23 cellular contexts compared by ENCODE assay signal in genomic region chr7:110407706-110408105, GRCh38.
DNase-seq lines count a peak whose midpoint lies in the region; ATAC-seq, FAIRE-seq and TF ChIP-seq lines count a peak whose summit lies in the region.
"Had no signal": no experiment of that assay in that cellular context is flagged by ENCODE, and none has a peak within 500 bp of the region (broad histone marks: within the 10 kb centered on the region; RNA-seq: fewer than 3 reads in every experiment).

No MANE protein-coding gene starts in this region.

- BruUV-seq in HepG2 (replicated peaks; lab: Mats Ljungman, UMichigan) = no TSS peak

- H3K36me3 ChIP-seq in HepG2 (replicated peaks in 1 of 2; ENCODE audit: control insufficient read depth in 1 of 2, insufficient read depth in 2 of 2, low read length in 2 of 2) (no peaks in the 10 kb centered on the region), right lobe of liver (no peaks in the 10 kb centered on the region), RWPE2 (ENCODE audit: low read depth) (no peaks in the 10 kb centered on the region)
- H3K36me3 ChIP-seq: BLaER1 had no signal

- no peak overlapping the region for H3K27ac ChIP-seq in HepG2 (ENCODE audit: extremely low read length, insufficient read depth, low read length)
- no peak overlapping the region for H3K27ac ChIP-seq in right lobe of liver
- H3K27ac ChIP-seq in RWPE2 (ENCODE audit: poor library complexity, severe bottlenecking) = no peak overlapping the region
- H3K27ac ChIP-seq: BLaER1, RWPE1 had no signal

- TF ChIP-seq EP300 in HepG2 (IDR thresholded peaks at IDR 0.05; ENCODE audit: low read depth in 2 of 2, low read length in 2 of 2) (no peak), HepG2 (CRISPR knock-in tag; IDR thresholded peaks at IDR 0.05; ENCODE audit: borderline replicate concordance) (no peak)

- H3K4me1 ChIP-seq in HepG2 (ENCODE audit: insufficient read depth, low read length) (no peaks in the 10 kb centered on the region), right lobe of liver (no peaks in the 10 kb centered on the region), RWPE2 (ENCODE audit: insufficient read depth, poor library complexity, severe bottlenecking) (no peaks in the 10 kb centered on the region)
- H3K4me1 ChIP-seq: BLaER1 had no signal

- in situ Hi-C loops in HepG2 (cut with HindIII; ENCODE audit: extremely low pct_ligation_motif_present, low pct_unique_long_range_greater_than_20kb) = no loop called here

- POLR2A ChIA-PET in HepG2 (lab: Yijun Ruan, JAX) = no interaction called here

- no peaks in the 10 kb centered on the region for H3K9me3 Mint-ChIP-seq in activated T-helper 2 cell treated with anti-CD3 and anti-CD28 coated beads, Interferon-gamma antibody, Interleukin-2, Interleukin-4, amounts not matched to agents 10 μg/mL and 5 μg/mL and 100 μg/mL, durations not matched to agents 14 hours and 24 hours and 36 hours

- intact Hi-C loops in HepG2 (cut with micrococcal nuclease; ENCODE audit: unreplicated experiment) (no loop called here), right lobe of liver (cut with DNase I) (no loop called here)
- intact Hi-C loops in activated T-helper 2 cell treated with anti-CD3 and anti-CD28 coated beads, Interferon-gamma antibody, Interleukin-2, Interleukin-4, amounts not matched to agents 10 μg/mL and 5 μg/mL and 100 μg/mL, durations not matched to agents 14 hours and 24 hours and 36 hours (cut with micrococcal nuclease) = no loop called here

- H3K27me3 Mint-ChIP-seq in activated T-helper 2 cell treated with anti-CD3 and anti-CD28 coated beads, Interferon-gamma antibody, Interleukin-2, Interleukin-4, amounts not matched to agents 10 μg/mL and 5 μg/mL and 100 μg/mL, durations not matched to agents 14 hours and 24 hours and 36 hours (ENCODE audit: low read depth) = no peaks in the 10 kb centered on the region
- H3K27me3 Mint-ChIP-seq: CD4-positive, CD25-positive, alpha-beta regulatory T cell had no signal

- no peak overlapping the region for H3K9ac ChIP-seq in HepG2 (ENCODE audit: insufficient read depth, low read depth, low read length)
- H3K9ac ChIP-seq: BLaER1 had no signal

- no peak overlapping the region for H3K4me3 Mint-ChIP-seq in activated T-helper 2 cell treated with anti-CD3 and anti-CD28 coated beads, Interferon-gamma antibody, Interleukin-2, Interleukin-4, amounts not matched to agents 10 μg/mL and 5 μg/mL and 100 μg/mL, durations not matched to agents 14 hours and 24 hours and 36 hours (ENCODE audit: low read depth)
- H3K4me3 Mint-ChIP-seq: CD4-positive, CD25-positive, alpha-beta regulatory T cell had no signal

- H3K4me2 ChIP-seq in HepG2 (ENCODE audit: low read depth, low read length) = no peak overlapping the region
- H3K4me2 ChIP-seq: BLaER1 had no signal

- no peak for DNase-seq in HepG2 (ENCODE audit: low spot score)
- no peak for DNase-seq in right lobe of liver
- no peak for DNase-seq in RWPE2 (ENCODE audit: low spot score)
- peak; percentile 55 for DNase-seq in epithelial cell of esophagus (ENCODE audit: low read depth)
- no peak for DNase-seq in activated T-helper 2 cell treated with anti-CD3 and anti-CD28 coated beads, Interferon-gamma antibody, Interleukin-2, Interleukin-4, amounts not matched to agents 10 μg/mL and 5 μg/mL and 100 μg/mL, durations not matched to agents 14 hours and 24 hours and 36 hours (ENCODE audit: low spot score)
- DNase-seq in NCI-H524 (lab: John Stamatoyannopoulos, UW) = no peak
- no peak for DNase-seq in stimulated activated CD4-positive, alpha-beta T cell treated with anti-CD3 and anti-CD28 coated beads, Interleukin-15, amount 100 ng/mL, for 24 hours
- DNase-seq: CD4-positive, CD25-positive, alpha-beta regulatory T cell; DMS153; GF-D8; NCI-H1105 treated with DMSO at 0.1 percent for 48 hours; NCI-H146; NCI-H1930; NCI-H446; NCI-H526; NCI-H82; NK-92 treated with Interleukin-12 subunit alpha and Interleukin-12 subunit beta, amount 100 ng/mL, for 24 hours; SHP77 treated with DMSO at 0.1 percent for 48 hours had no signal

- no peak for ATAC-seq in HepG2
- no peak for ATAC-seq in right lobe of liver
- peak; percentile 21; the same call in 1 of the 3 replicates for ATAC-seq in RWPE2 (ENCODE audit: low read depth)
- ATAC-seq: HCT116, Panc1 had no signal

- 8% methylated on average over 1 of the region's 1 CpG for WGBS in HepG2 (ENCODE audit: low lambda C conversion rate)
- whole genome bisulfite sequencing in right lobe of liver (ENCODE audit: insufficient coverage, low coverage, low lambda C conversion rate, missing lambda C conversion rate) = 8% methylated on average over 1 of the region's 1 CpG

- no peak for TF ChIP-seq RAD21 in HepG2 (CRISPR knock-in tag; IDR thresholded peaks at IDR 0.05)

- no peak overlapping the region for H3K27ac Mint-ChIP-seq in activated T-helper 2 cell treated with anti-CD3 and anti-CD28 coated beads, Interferon-gamma antibody, Interleukin-2, Interleukin-4, amounts not matched to agents 10 μg/mL and 5 μg/mL and 100 μg/mL, durations not matched to agents 14 hours and 24 hours and 36 hours
- H3K27ac Mint-ChIP-seq: CD4-positive, CD25-positive, alpha-beta regulatory T cell had no signal

- no peaks in the 10 kb centered on the region for H3K9me3 ChIP-seq in HepG2 (ENCODE audit: low read length)
- H3K9me3 ChIP-seq in right lobe of liver = no peaks in the 10 kb centered on the region
- H3K9me3 ChIP-seq in RWPE2 (ENCODE audit: severe bottlenecking) = no peaks in the 10 kb centered on the region
- H3K9me3 ChIP-seq: BLaER1 had no signal

- H3K4me1 Mint-ChIP-seq in activated T-helper 2 cell treated with anti-CD3 and anti-CD28 coated beads, Interferon-gamma antibody, Interleukin-2, Interleukin-4, amounts not matched to agents 10 μg/mL and 5 μg/mL and 100 μg/mL, durations not matched to agents 14 hours and 24 hours and 36 hours (ENCODE audit: low read depth) = no peaks in the 10 kb centered on the region
- H3K4me1 Mint-ChIP-seq: CD4-positive, CD25-positive, alpha-beta regulatory T cell had no signal

- H3K36me3 Mint-ChIP-seq in activated T-helper 2 cell treated with anti-CD3 and anti-CD28 coated beads, Interferon-gamma antibody, Interleukin-2, Interleukin-4, amounts not matched to agents 10 μg/mL and 5 μg/mL and 100 μg/mL, durations not matched to agents 14 hours and 24 hours and 36 hours (ENCODE audit: low read depth) = no peaks in the 10 kb centered on the region
- H3K36me3 Mint-ChIP-seq: CD4-positive, CD25-positive, alpha-beta regulatory T cell had no signal

- H3K79me2 ChIP-seq in HepG2 (ENCODE audit: insufficient read depth, low read length) = no peaks in the 10 kb centered on the region

- no peaks in the 10 kb centered on the region for H3K27me3 ChIP-seq in HepG2 (ENCODE audit: control insufficient read depth in 1 of 2, insufficient read depth in 2 of 2, low read length in 2 of 2)
- no peaks in the 10 kb centered on the region for H3K27me3 ChIP-seq in right lobe of liver
- no peaks in the 10 kb centered on the region for H3K27me3 ChIP-seq in RWPE2 (ENCODE audit: insufficient read depth, poor library complexity, severe bottlenecking)
- H3K27me3 ChIP-seq: BLaER1 had no signal

- TF ChIP-seq POLR2A in HepG2 (IDR thresholded peaks at IDR 0.05; ENCODE audit: insufficient read depth in 1 of 2, low read depth in 2 of 2, low read length in 2 of 2) = no peak
- TF ChIP-seq POLR2A in right lobe of liver (IDR thresholded peaks at IDR 0.05) = no peak

- TF ChIP-seq CTCF in HepG2 (CRISPR knock-in tag; IDR thresholded peaks at IDR 0.05) (no peak), right lobe of liver (IDR thresholded peaks at IDR 0.05) (no peak), RWPE2 (IDR thresholded peaks at IDR 0.05; ENCODE audit: poor library complexity, severe bottlenecking) (no peak), epithelial cell of esophagus (IDR thresholded peaks at IDR 0.05; ENCODE audit: insufficient read depth, low read depth, low read length, missing control alignments) (no peak)

- H4K20me1 ChIP-seq in HepG2 (ENCODE audit: insufficient read depth, low read length) = no peaks in the 10 kb centered on the region
- H4K20me1 ChIP-seq: BLaER1 had no signal

- H3K4me3 ChIP-seq in HepG2 (replicated peaks in 1 of 3; ENCODE audit: insufficient read depth in 1 of 3, low read depth in 2 of 3, low read length in 3 of 3) = no peak overlapping the region
- no peak overlapping the region for H3K4me3 ChIP-seq in right lobe of liver
- H3K4me3 ChIP-seq in RWPE2 (ENCODE audit: severe bottlenecking) = no peak overlapping the region
- H3K4me3 ChIP-seq in epithelial cell of esophagus (ENCODE audit: low read length) = no peak overlapping the region
- H3K4me3 ChIP-seq: BLaER1 had no signal

- H2AFZ ChIP-seq in HepG2 (ENCODE audit: low read length) = no peak overlapping the region

- FAIRE-seq in HepG2 (lab: Jason Lieb, UNC) = no peak
- FAIRE-seq: GM12891 had no signal

- CTCF ChIA-PET in HepG2 (lab: Yijun Ruan, JAX; ENCODE audit: low intra/inter-chr PET ratio, low total read pairs) = no interaction called here

TF ChIP-seq in HepG2, 621 proteins besides CTCF, POLR2A, EP300 and RAD21:
- TF ChIP-seq ZNF790 (CRISPR knock-in tag; IDR thresholded peaks at IDR 0.05; ENCODE audit: borderline replicate concordance) (no peak), ATF7 (IDR thresholded peaks at IDR 0.05) (peak; percentile 78), ATF7 (CRISPR knock-in tag; IDR thresholded peaks at IDR 0.05) (no peak)
